18 cellular contexts compared by ENCODE assay signal in the genomic region with DNA sequence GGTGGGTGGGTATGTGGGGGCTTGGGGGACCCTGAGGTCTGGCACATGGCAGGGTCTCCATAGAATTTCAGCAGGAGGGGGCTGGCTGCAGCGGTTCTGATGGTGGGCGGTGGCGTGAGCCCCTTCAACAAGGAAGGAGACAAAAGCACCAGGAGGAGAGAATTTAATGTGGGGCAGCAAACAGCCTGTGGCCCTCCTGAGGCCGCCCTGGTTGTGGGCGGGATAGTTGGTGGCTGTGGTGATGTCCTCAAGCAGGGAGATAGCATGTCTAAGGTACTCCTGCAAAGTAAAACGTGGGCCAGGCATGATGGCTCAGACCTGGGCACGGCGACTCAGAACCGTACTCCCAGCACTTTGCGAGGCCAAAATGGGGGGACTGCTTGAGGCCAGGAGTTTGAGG.
"Had no signal": no experiment of that assay in that cellular context is flagged by ENCODE, and none has a peak within 500 bp of the region (broad histone marks: within the 10 kb centered on the region; RNA-seq: fewer than 3 reads in every experiment).

No MANE protein-coding gene starts in this region.

- H3K36me3 Mint-ChIP-seq: naive thymus-derived CD8-positive, alpha-beta T cell had no signal

- H3K9me3 ChIP-seq: gastrocnemius medialis, pancreas had no signal

- H3K4me1 ChIP-seq: gastrocnemius medialis, pancreas had no signal

- H3K9me3 Mint-ChIP-seq: activated CD4-positive, alpha-beta T cell treated with anti-CD3 and anti-CD28 coated beads, Interleukin-2, amount 10 ng/mL, durations not matched to agents 24 days and 14 days; activated naive CD8-positive, alpha-beta T cell treated with anti-CD3 and anti-CD28 coated beads, Interleukin-2, amount 50 U/mL, for 24 hours; activated T-helper 1 cell treated with anti-CD3 and anti-CD28 coated beads, Interleukin-12 subunit alpha, Interleukin-12 subunit beta, Interleukin-2, Interleukin-4 antibody, amounts not matched to agents 30 ng/mL and 10 ng/mL and 1 ng/mL, durations not matched to agents 14 hours and 24 hours and 36 hours; naive thymus-derived CD8-positive, alpha-beta T cell; stimulated activated effector memory CD8-positive, alpha-beta T cell treated with anti-CD3 and anti-CD28 coated beads, Interleukin-12 subunit alpha, Interleukin-12 subunit beta, amount 100 ng/mL, for 72 hours had no signal

- H3K27me3 ChIP-seq: gastrocnemius medialis, pancreas had no signal

- DNase-seq: activated CD4-positive, alpha-beta T cell treated with anti-CD3 and anti-CD28 coated beads, Interleukin-2, amount 10 ng/mL, durations not matched to agents 24 days and 14 days; activated naive CD4-positive, alpha-beta T cell treated with Interleukin-2 at 50 U/mL for 16 hours; activated naive CD8-positive, alpha-beta T cell treated with anti-CD3 and anti-CD28 coated beads, Interleukin-2, amount 50 U/mL, for 24 hours; caudate nucleus; cortex of kidney; effector CD8-positive, alpha-beta T cell; gastrocnemius medialis; kidney; naive thymus-derived CD8-positive, alpha-beta T cell; SHP77 treated with DMSO at 0.1 percent for 48 hours; T-helper 17 cell; trophoblast cell had no signal

- H3K27ac ChIP-seq: gastrocnemius medialis, pancreas, skin epidermis had no signal

- H3K36me3 ChIP-seq: gastrocnemius medialis, pancreas had no signal

- H3K27ac Mint-ChIP-seq: activated CD4-positive, alpha-beta T cell treated with anti-CD3 and anti-CD28 coated beads, Interleukin-2, amount 10 ng/mL, durations not matched to agents 24 days and 14 days; activated naive CD8-positive, alpha-beta T cell treated with anti-CD3 and anti-CD28 coated beads, Interleukin-2, amount 50 U/mL, for 24 hours; activated T-helper 1 cell treated with anti-CD3 and anti-CD28 coated beads, Interleukin-12 subunit alpha, Interleukin-12 subunit beta, Interleukin-2, Interleukin-4 antibody, amounts not matched to agents 30 ng/mL and 10 ng/mL and 1 ng/mL, durations not matched to agents 14 hours and 24 hours and 36 hours; stimulated activated effector memory CD8-positive, alpha-beta T cell treated with anti-CD3 and anti-CD28 coated beads, Interleukin-12 subunit alpha, Interleukin-12 subunit beta, amount 100 ng/mL, for 72 hours; T-helper 17 cell; WTC11 had no signal

- FAIRE-seq: astrocyte, kidney, pancreas had no signal

- H3K27me3 Mint-ChIP-seq: T-helper 17 cell had no signal

- H3K4me3 ChIP-seq: gastrocnemius medialis, pancreas, skin epidermis had no signal

- H3K4me3 Mint-ChIP-seq: activated CD4-positive, alpha-beta T cell treated with anti-CD3 and anti-CD28 coated beads, Interleukin-2, amount 10 ng/mL, durations not matched to agents 24 days and 14 days; activated naive CD8-positive, alpha-beta T cell treated with anti-CD3 and anti-CD28 coated beads, Interleukin-2, amount 50 U/mL, for 24 hours; activated T-helper 1 cell treated with anti-CD3 and anti-CD28 coated beads, Interleukin-12 subunit alpha, Interleukin-12 subunit beta, Interleukin-2, Interleukin-4 antibody, amounts not matched to agents 30 ng/mL and 10 ng/mL and 1 ng/mL, durations not matched to agents 14 hours and 24 hours and 36 hours; naive thymus-derived CD8-positive, alpha-beta T cell; stimulated activated effector memory CD8-positive, alpha-beta T cell treated with anti-CD3 and anti-CD28 coated beads, Interleukin-12 subunit alpha, Interleukin-12 subunit beta, amount 100 ng/mL, for 72 hours; T-helper 17 cell; WTC11 had no signal
